ENCODE assay signal across 8 cellular contexts in the genomic region with DNA sequence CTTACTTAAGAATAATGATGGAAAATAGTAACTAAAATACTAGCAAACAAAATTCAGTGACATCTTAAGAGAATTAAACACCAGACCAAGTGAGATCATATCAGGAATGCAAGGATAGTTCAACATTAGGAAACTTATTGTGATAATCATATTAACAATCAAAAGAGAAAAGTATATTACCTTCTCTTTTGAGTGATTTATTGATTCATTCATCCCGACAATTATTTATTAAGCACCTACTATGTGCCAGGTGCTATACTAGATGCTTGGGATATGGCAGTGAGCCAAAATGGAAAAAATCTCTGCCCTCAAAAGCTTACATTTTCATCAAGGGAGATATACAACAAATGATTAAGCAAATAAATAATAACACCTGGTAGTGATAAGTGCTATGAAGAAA. TPM values are rescaled to one million over a fixed set of nuclear protein-coding genes. Genes with fewer than 3 reads are reported as not detected.
"Had no signal": no experiment of that assay in that cellular context is flagged by ENCODE, and none has a peak within 500 bp of the region (broad histone marks: within the 10 kb centered on the region; RNA-seq: fewer than 3 reads in every experiment).

No MANE protein-coding gene starts in this region.

- FAIRE-seq: HepG2, HTR-8/SVneo had no signal

- DNase-seq: IMR-90, KBM-7, KG1 had no signal

- H3K27ac Mint-ChIP-seq: IgD-negative memory B cell had no signal

- H3K27ac ChIP-seq: HL-60 had no signal

- ATAC-seq: HepG2 had no signal

- H3K4me1 Mint-ChIP-seq: IgD-negative memory B cell had no signal

- H3K4me3 Mint-ChIP-seq: IgD-negative memory B cell had no signal

RNA-seq across cellular contexts. Expression of a gene that starts 47.2 kb away (rescaled TPM):
- total RNA-seq: HepG2, HT-29 had no signal
- polyA plus RNA-seq: HepG2, IgD-negative memory B cell, IMR-90 had no signal
